ENCODE assay signal across 8 cellular contexts in the genomic region with DNA sequence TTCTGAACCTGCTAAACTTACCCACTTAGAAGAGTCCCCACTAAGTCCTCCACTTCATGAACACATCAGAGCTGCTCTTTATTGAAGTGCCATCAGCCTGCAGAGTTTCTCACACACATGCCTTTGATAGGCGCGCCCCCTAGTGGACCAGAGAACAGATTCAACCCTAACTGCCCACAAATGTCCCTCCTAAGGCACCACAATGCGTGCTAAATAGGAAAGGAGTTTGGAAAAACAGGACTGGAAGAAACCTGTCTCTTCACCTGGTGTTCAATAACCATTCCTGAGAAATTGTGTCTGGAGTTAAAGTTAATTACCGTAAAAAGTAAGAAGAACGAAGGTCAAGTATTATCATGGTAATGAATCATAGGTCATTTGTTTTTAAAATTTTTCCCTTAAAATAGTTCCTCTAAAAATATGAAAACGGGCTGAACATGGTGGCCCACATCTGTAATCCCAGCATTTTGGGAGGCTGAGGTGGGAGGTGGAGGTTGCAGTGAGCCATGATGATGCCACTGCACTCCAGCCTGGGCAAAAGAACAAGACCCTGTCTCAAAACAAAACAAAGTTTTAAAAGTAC.
DNase-seq lines count a peak whose midpoint lies in the region; ATAC-seq and TF ChIP-seq lines count a peak whose summit lies in the region.

No MANE protein-coding gene starts in this region.

- no peak overlapping the region for H2BK15ac ChIP-seq in IMR-90 (ENCODE audit: low read depth, low read length)

- H4K91ac ChIP-seq in IMR-90 (ENCODE audit: insufficient read depth, low read depth, low read length): no peak overlapping the region

- H3K14ac ChIP-seq in IMR-90 (replicated peaks; ENCODE audit: low read depth, low read length): no peak overlapping the region

- peak; percentile 70 for TF ChIP-seq RAD21 in IMR-90 (IDR thresholded peaks at IDR 0.05; ENCODE audit: low read length)

- no peaks in the 10 kb centered on the region for H3K9me3 Mint-ChIP-seq in activated T-cell treated with anti-CD3 and anti-CD28 coated beads, Interleukin-2, amount 50 U/mL, for 72 hours
- no peaks in the 10 kb centered on the region for H3K9me3 Mint-ChIP-seq in neural progenitor cell

- H2BK5ac ChIP-seq in IMR-90 (ENCODE audit: low read depth, low read length, poor library complexity, severe bottlenecking): no peak overlapping the region

- no peaks in the 10 kb centered on the region for H3K79me1 ChIP-seq in IMR-90 (ENCODE audit: low read depth in 1 of 2, low read length in 2 of 2)

- H3K4me1 ChIP-seq in IMR-90 (ENCODE audit: control insufficient read depth, insufficient read depth, low read length) (no peaks in the 10 kb centered on the region), Panc1 (ENCODE audit: control insufficient read depth, insufficient read depth, low read length) (peaks cover 19% of the 10 kb centered on the region), neural progenitor cell (no peaks in the 10 kb centered on the region)

- no CpG with 5 or more reads among the region's 6 CpGs for WGBS in IMR-90 (ENCODE audit: extremely low coverage in 2 of 2, insufficient read length in 1 of 2), 2 experiments

- in situ Hi-C loops in IMR-90 (cut with MboI; ENCODE audit: low sequenced_read_pairs) (loop anchor here (10.0 to 25.0 kb wide), 2 partner anchors 512 to 714 kb away; no protein-coding TSS in a partner anchor), Panc1 (cut with HindIII; ENCODE audit: low pct_unique_long_range_greater_than_20kb, low sequenced_read_pairs) (loop anchor here (25.0 kb wide), 1 partner anchor 712 kb away; no protein-coding TSS in a partner anchor)

- H3K56ac ChIP-seq in IMR-90 (ENCODE audit: extremely low read depth, insufficient read depth, low read length): no peak overlapping the region

- no peak overlapping the region for H3K27ac Mint-ChIP-seq in activated T-cell treated with anti-CD3 and anti-CD28 coated beads, Interleukin-2, amount 50 U/mL, for 72 hours
- H3K27ac Mint-ChIP-seq in neural progenitor cell: no peak overlapping the region

- ATAC-seq in IMR-90 (ENCODE audit: low read depth) (peak; percentile 92), Panc1 (peak; percentile 93), GM21717 (IDR thresholded peaks at IDR 0.05; ENCODE audit: unreplicated experiment) (no peak)
- ATAC-seq in activated T-cell treated with anti-CD3 and anti-CD28 coated beads, Interleukin-2, amount 50 U/mL, for 72 hours (replicated peaks in 1 of 2): peak; percentile 58 to 73

- BruUV-seq in IMR-90 (replicated peaks; lab: Mats Ljungman, UMichigan) (no TSS peak), Panc1 (replicated peaks; lab: Mats Ljungman, UMichigan) (no TSS peak)

- no peaks in the 10 kb centered on the region for H3F3A ChIP-seq in neural progenitor cell (ENCODE audit: low read depth)

- H2BK20ac ChIP-seq in IMR-90 (ENCODE audit: low read depth, low read length): no peak overlapping the region

- no peaks in the 10 kb centered on the region for H3K36me3 ChIP-seq in IMR-90 (ENCODE audit: control insufficient read depth, insufficient read depth, low read length)
- no peaks in the 10 kb centered on the region for H3K36me3 ChIP-seq in Panc1 (ENCODE audit: control insufficient read depth, insufficient read depth, low read length)
- no peaks in the 10 kb centered on the region for H3K36me3 ChIP-seq in neural progenitor cell

- H3K9me1 ChIP-seq in IMR-90 (ENCODE audit: insufficient read depth, low read length): no peaks in the 10 kb centered on the region

- no peak overlapping the region for H3K4me2 ChIP-seq in IMR-90 (ENCODE audit: low read depth, low read length)
- H3K4me2 ChIP-seq in neural progenitor cell: no peak overlapping the region

- H3K27ac ChIP-seq in IMR-90 (ENCODE audit: insufficient read depth, low read length) (no peak overlapping the region), Panc1 (ENCODE audit: low read length) (peak overlapping the region; percentile 32; the same call in 1 of the 2 replicates), neural progenitor cell (no peak overlapping the region)

- H2AK5ac ChIP-seq in IMR-90 (ENCODE audit: low read depth, low read length): no peak overlapping the region

- H2AFZ ChIP-seq in IMR-90 (replicated peaks; ENCODE audit: low read length, poor library complexity) (no peak overlapping the region), neural progenitor cell (replicated peaks) (no peak overlapping the region)

- H3K23ac ChIP-seq in IMR-90 (ENCODE audit: low read depth, low read length): no peak overlapping the region

- H3K27me3 ChIP-seq in IMR-90 (ENCODE audit: control insufficient read depth, insufficient read depth, low read length) (no peaks in the 10 kb centered on the region), Panc1 (ENCODE audit: control insufficient read depth, insufficient read depth, low read length) (no peaks in the 10 kb centered on the region), neural progenitor cell (no peaks in the 10 kb centered on the region)

- H4K20me1 ChIP-seq in IMR-90 (ENCODE audit: insufficient read depth, low read length) (no peaks in the 10 kb centered on the region), neural progenitor cell (ENCODE audit: low read depth) (no peaks in the 10 kb centered on the region)

- dilution Hi-C loops in IMR-90 (cut with HindIII; ENCODE audit: low sequenced_read_pairs, unreplicated experiment): no loop called here

- H4K5ac ChIP-seq in IMR-90 (ENCODE audit: low read depth, low read length): no peak overlapping the region

- DNase-seq in IMR-90 (peak; percentile 60), Panc1 (ENCODE audit: low read depth, low spot score) (no peak), fibroblast of pulmonary artery (ENCODE audit: low read depth) (peak; percentile 81), neural progenitor cell (ENCODE audit: low spot score) (peak; percentile 89), stromal cell of bone marrow (ENCODE audit: low read depth) (peak; percentile 48)
- peak; percentile 71 to 75 for DNase-seq in activated T-cell treated with anti-CD3 and anti-CD28 coated beads, Interleukin-2, amount 50 U/mL, for 72 hours

- H3K9me3 ChIP-seq in IMR-90 (ENCODE audit: control insufficient read depth, insufficient read depth, low read length) (no peaks in the 10 kb centered on the region), Panc1 (ENCODE audit: control insufficient read depth, insufficient read depth, low read depth, low read length) (no peaks in the 10 kb centered on the region), neural progenitor cell (ENCODE audit: low read depth) (no peaks in the 10 kb centered on the region)

- H3K36me3 Mint-ChIP-seq in activated T-cell treated with anti-CD3 and anti-CD28 coated beads, Interleukin-2, amount 50 U/mL, for 72 hours (ENCODE audit: insufficient read depth in 2 of 2): peaks cover 3 to 5% of the 10 kb centered on the region in 2 donors
- no peaks in the 10 kb centered on the region for H3K36me3 Mint-ChIP-seq in neural progenitor cell

- TF ChIP-seq POLR2A in IMR-90 (IDR thresholded peaks at IDR 0.05; ENCODE audit: low read depth, low read length): no peak

- no peak overlapping the region for H2AK9ac ChIP-seq in IMR-90 (replicated peaks; ENCODE audit: low read depth, low read length, poor library complexity)

- H2BK120ac ChIP-seq in IMR-90 (ENCODE audit: low read depth, low read length): no peak overlapping the region

- H3K4me3 ChIP-seq in IMR-90 (ENCODE audit: insufficient read depth, low read depth, low read length): no peak overlapping the region
- H3K4me3 ChIP-seq in Panc1 (ENCODE audit: low read depth in 2 of 2, low read length in 2 of 2): no peak overlapping the region
- H3K4me3 ChIP-seq in fibroblast of pulmonary artery (replicated peaks; ENCODE audit: low read depth, low read length): no peak overlapping the region
- H3K4me3 ChIP-seq in neural progenitor cell: no peak overlapping the region

- peak; percentile 92 for TF ChIP-seq CTCF in GM12872 (IDR thresholded peaks at IDR 0.05; ENCODE audit: insufficient read depth, low read depth, low read length)
- TF ChIP-seq CTCF in IMR-90 (conservative IDR thresholded peaks at IDR 0.05; ENCODE audit: low read depth, low read length): peak; percentile 78
- peak; percentile 97 for TF ChIP-seq CTCF in Panc1 (IDR thresholded peaks at IDR 0.05)
- peak; percentile 94 for TF ChIP-seq CTCF in fibroblast of pulmonary artery (IDR thresholded peaks at IDR 0.05; ENCODE audit: low read length, missing control alignments)
- TF ChIP-seq CTCF in neural progenitor cell (IDR thresholded peaks at IDR 0.05): peak; percentile 97

- H3K18ac ChIP-seq in IMR-90 (ENCODE audit: low read depth, low read length): no peak overlapping the region

- intact Hi-C loops in IMR-90 (cut with micrococcal nuclease) (loop anchor here (1.0 to 5.0 kb wide), 3 partner anchors 172 to 712 kb away; no protein-coding TSS in a partner anchor), Panc1 (cut with micrococcal nuclease; ENCODE audit: unreplicated experiment) (loop anchor here (1.0 kb wide), 1 partner anchor 711 kb away; no protein-coding TSS in a partner anchor)

- CTCF ChIA-PET in IMR-90 (lab: Yijun Ruan, JAX): interaction anchor here (0.6 to 4.7 kb wide), 17 partner anchors 10 to 1552 kb away, joined by 3 to 60 read pairs (median 4); no protein-coding TSS in a partner anchor
- CTCF ChIA-PET in Panc1 (lab: Charles Lee): interaction anchor here (0.5 to 1.4 kb wide), 11 partner anchors 17 to 757 kb away, joined by 3 to 12 read pairs (median 4); no protein-coding TSS in a partner anchor

- POLR2A ChIA-PET in IMR-90 (lab: Charles Lee; ENCODE audit: unreplicated experiment) (no interaction called here), Panc1 (lab: Charles Lee) (no interaction called here)

- no peak overlapping the region for H3K4ac ChIP-seq in IMR-90 (ENCODE audit: low read depth, low read length)

- peaks cover 5% of the 10 kb centered on the region for H3K4me1 Mint-ChIP-seq in activated T-cell treated with anti-CD3 and anti-CD28 coated beads, Interleukin-2, amount 50 U/mL, for 72 hours (ENCODE audit: low read depth)
- H3K4me1 Mint-ChIP-seq in neural progenitor cell: peaks cover 11% of the 10 kb centered on the region

- no peak overlapping the region for H4K8ac ChIP-seq in IMR-90 (ENCODE audit: low read depth in 2 of 2, low read length in 2 of 2)

- no peak overlapping the region for H3K4me3 Mint-ChIP-seq in activated T-cell treated with anti-CD3 and anti-CD28 coated beads, Interleukin-2, amount 50 U/mL, for 72 hours
- no peak overlapping the region for H3K4me3 Mint-ChIP-seq in neural progenitor cell

- no peaks in the 10 kb centered on the region for H3K79me2 ChIP-seq in neural progenitor cell (ENCODE audit: low read depth)

- no peaks in the 10 kb centered on the region for H3K27me3 Mint-ChIP-seq in activated T-cell treated with anti-CD3 and anti-CD28 coated beads, Interleukin-2, amount 50 U/mL, for 72 hours (ENCODE audit: low read depth)
- peaks cover 4% of the 10 kb centered on the region for H3K27me3 Mint-ChIP-seq in neural progenitor cell (ENCODE audit: insufficient read depth, low read depth)

- no peak overlapping the region for H3K9ac ChIP-seq in IMR-90 (ENCODE audit: low read depth, low read length)
- H3K9ac ChIP-seq in neural progenitor cell: no peak overlapping the region

TF ChIP-seq in IMR-90, 13 proteins besides CTCF, POLR2A, EP300 and RAD21:
- peak; percentile 38; the same call in 1 of the 2 replicates for TF ChIP-seq SMC3 (IDR thresholded peaks at IDR 0.05; ENCODE audit: low read depth, low read length)
- no peak for TF ChIP-seq FOS (IDR thresholded peaks at IDR 0.05; ENCODE audit: low read depth, low read length)
